9 cellular contexts compared by ENCODE assay signal in the genomic region with DNA sequence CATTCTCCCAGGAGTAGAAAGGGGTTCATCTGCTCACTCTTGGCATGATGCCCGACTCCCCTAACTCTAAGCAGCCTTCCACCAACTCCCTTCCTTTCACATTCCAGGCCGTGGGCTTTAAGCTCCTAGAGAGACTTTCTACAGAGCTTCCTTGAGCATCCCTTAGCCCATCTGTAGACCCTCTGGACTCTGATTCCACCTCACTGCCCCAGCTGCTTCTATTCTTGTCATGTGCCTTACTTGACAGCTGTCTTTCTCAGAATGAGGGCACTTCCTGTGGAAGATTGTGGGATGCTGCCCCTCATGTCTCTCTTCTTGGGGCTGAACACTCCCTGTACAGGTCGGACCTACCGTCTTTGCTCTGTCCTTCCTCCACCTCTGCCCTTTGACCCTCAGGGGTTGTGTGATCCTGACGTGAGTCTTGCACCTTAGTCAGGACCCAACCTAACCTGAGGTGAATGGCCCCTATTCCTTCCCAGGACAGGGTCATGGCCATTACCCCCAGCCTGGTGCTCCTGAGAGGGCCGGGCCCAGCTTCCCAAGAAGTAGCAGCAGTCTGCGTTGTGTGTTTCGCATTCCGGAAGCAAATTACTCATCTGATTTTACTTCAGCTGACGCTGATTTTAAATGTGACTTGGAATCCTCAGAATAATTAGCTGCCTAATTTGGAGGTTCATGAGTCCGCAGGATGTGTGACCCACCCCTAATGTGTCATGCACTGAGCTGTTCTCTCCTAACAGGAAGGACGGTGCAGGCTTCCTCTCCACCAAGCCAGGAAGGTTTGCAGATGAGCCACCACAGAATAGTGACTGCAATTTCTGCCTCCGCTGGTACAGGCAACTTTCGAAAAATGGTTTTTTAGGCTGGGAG. TPM values are rescaled to one million over a fixed set of nuclear protein-coding genes. Genes with fewer than 3 reads are reported as not detected.
DNase-seq lines count a peak whose midpoint lies in the region; ATAC-seq and TF ChIP-seq lines count a peak whose summit lies in the region.
"Had no signal": no experiment of that assay in that cellular context is flagged by ENCODE, and none has a peak within 500 bp of the region (broad histone marks: within the 10 kb centered on the region; RNA-seq: fewer than 3 reads in every experiment).

No MANE protein-coding gene starts in this region.

- no peaks in the 10 kb centered on the region for H3K36me3 ChIP-seq in A673 (ENCODE audit: insufficient read depth, low read length, poor library complexity, severe bottlenecking)

- ATAC-seq in activated CD4-positive, CD25-positive, alpha-beta regulatory T cell treated with anti-CD3 and anti-CD28 coated beads, Interleukin-2, amount 50 U/mL, for 24 hours: peak; percentile 67 to 77

- H3K27ac ChIP-seq in A673 (ENCODE audit: low read depth, low read length, poor library complexity, severe bottlenecking): no peak overlapping the region
- H3K27ac ChIP-seq: 22Rv1 had no signal

- POLR2A ChIA-PET in A673 (lab: Charles Lee; ENCODE audit: low non-redundant PET): no interaction called here

- TF ChIP-seq CTCF in fibroblast of pulmonary artery (IDR thresholded peaks at IDR 0.05; ENCODE audit: low read length, missing control alignments) (no peak), A673 (conservative IDR thresholded peaks at IDR 0.05; ENCODE audit: low read depth, low read length) (no peak)

- intact Hi-C loops in A673 (cut with micrococcal nuclease; ENCODE audit: unreplicated experiment): no loop called here

- peaks cover 10% of the 10 kb centered on the region for H3K27me3 ChIP-seq in A673 (replicated peaks; ENCODE audit: insufficient read depth, low read depth, low read length, poor library complexity)

- CTCF ChIA-PET in A673 (lab: Charles Lee): no interaction called here

- DNase-seq in activated CD4-positive, CD25-positive, alpha-beta regulatory T cell treated with anti-CD3 and anti-CD28 coated beads, Interleukin-2, amount 50 U/mL, for 72 hours: no peak
- DNase-seq in activated CD8-positive, alpha-beta memory T cell treated with anti-CD3 and anti-CD28 coated beads, Interleukin-2, amount 50 U/mL, for 1 hour (ENCODE audit: extremely low read depth): peak; percentile 53
- peak; percentile 86 for DNase-seq in fibroblast of pulmonary artery (ENCODE audit: low read depth)
- peak; percentile 37 for DNase-seq in stimulated activated CD8-positive, alpha-beta memory T cell treated with anti-CD3 and anti-CD28 coated beads, Interleukin-4, amount 100 ng/mL, for 24 hours (ENCODE audit: low read depth)
- DNase-seq in germinal center (ENCODE audit: low spot score): no peak
- DNase-seq in NCI-H2029 treated with DMSO at 0.1 percent for 48 hours (lab: John Stamatoyannopoulos, UW): no peak
- no peak for DNase-seq in A673 (ENCODE audit: low spot score)

- H3K4me3 ChIP-seq in fibroblast of pulmonary artery (replicated peaks; ENCODE audit: low read depth, low read length) (no peak overlapping the region), A673 (ENCODE audit: low read depth, low read length, poor library complexity, severe bottlenecking) (no peak overlapping the region)

- no TSS peak for BruUV-seq in A673 (replicated peaks; lab: Mats Ljungman, UMichigan)

- no peaks in the 10 kb centered on the region for H3K4me1 ChIP-seq in A673 (ENCODE audit: insufficient read depth, low read length, poor library complexity, severe bottlenecking)

- H3K9me3 ChIP-seq in A673 (ENCODE audit: low read depth, low read length, poor library complexity, severe bottlenecking): no peaks in the 10 kb centered on the region

RNA-seq across cellular contexts. Expression of a gene that starts 2.7 kb away (rescaled TPM):
- 0.24 and 0.26 TPM in 2 replicates for total RNA-seq in A673 (2021)

RNA-seq across cellular contexts. Expression of a gene that starts 30.7 kb away (rescaled TPM):
- 0.73 and 1.1 TPM in 2 replicates for total RNA-seq in A673 (2021)

RNA-seq across cellular contexts. Expression of a gene that starts 47.4 kb away (rescaled TPM):
- not detected in 2 replicates for total RNA-seq in A673 (2021)

Comparison
In these comparisons a context has a peak if more than half of its experiments do, and no peak if none do; other contexts are left out.
1. DNase-seq: peak in activated CD8-positive, alpha-beta memory T cell treated with anti-CD3 and anti-CD28 coated beads, Interleukin-2, amount 50 U/mL, for 1 hour (single experiment), fibroblast of pulmonary artery (single experiment) and stimulated activated CD8-positive, alpha-beta memory T cell treated with anti-CD3 and anti-CD28 coated beads, Interleukin-4, amount 100 ng/mL, for 24 hours (single experiment); none in activated CD4-positive, CD25-positive, alpha-beta regulatory T cell treated with anti-CD3 and anti-CD28 coated beads, Interleukin-2, amount 50 U/mL, for 72 hours (single experiment), germinal center (single experiment), NCI-H2029 treated with DMSO at 0.1 percent for 48 hours (single experiment) and A673 (single experiment).